ENCODE assay signal across 25 cellular contexts in genomic region chr1:193156826-193157142, GRCh38. TPM values are rescaled to one million over a fixed set of nuclear protein-coding genes. Genes with fewer than 3 reads are reported as not detected.
DNase-seq lines count a peak whose midpoint lies in the region; ATAC-seq and TF ChIP-seq lines count a peak whose summit lies in the region.
"Had no signal": no experiment of that assay in that cellular context is flagged by ENCODE, and none has a peak within 500 bp of the region (broad histone marks: within the 10 kb centered on the region; RNA-seq: fewer than 3 reads in every experiment).

No MANE protein-coding gene starts in this region.

- peaks cover 9% of the 10 kb centered on the region for H3K36me3 Mint-ChIP-seq in activated naive CD4-positive, alpha-beta T cell treated with anti-CD3 and anti-CD28 coated beads, Interleukin-2, amount 50 U/mL, for 24 hours
- H3K36me3 Mint-ChIP-seq in T-helper 17 cell (ENCODE audit: low read depth) = peaks cover 13% of the 10 kb centered on the region
- peaks cover 29% of the 10 kb centered on the region for H3K36me3 Mint-ChIP-seq in osteocyte (ENCODE audit: unreplicated experiment)

- no peak for DNase-seq in activated naive CD4-positive, alpha-beta T cell treated with anti-CD3 and anti-CD28 coated beads, Interleukin-2, amount 50 U/mL, for 16 hours
- DNase-seq in T-helper 17 cell = no peak
- DNase-seq in fibroblast of villous mesenchyme (ENCODE audit: low read depth) = peak; percentile 21
- DNase-seq in osteocyte (ENCODE audit: extremely low spot score, unreplicated experiment) = no peak
- DNase-seq in brain microvascular endothelial cell = no peak
- no peak for DNase-seq in SIG-M5 (lab: John Stamatoyannopoulos, UW)
- DNase-seq in NCI-H1105 treated with DMSO at 0.1 percent for 48 hours (lab: John Stamatoyannopoulos, UW) = no peak
- DNase-seq: activated CD4-positive, alpha-beta T cell treated with anti-CD3 and anti-CD28 coated beads, Interleukin-2, amount 10 ng/mL, durations not matched to agents 7 days and 5 days; AML-193; cerebellar nuclear complex; COR-L47; DMS79; GOT3; lower lobe of right lung; NCI-H2029 treated with DMSO at 0.1 percent for 48 hours; NCI-H2227 treated with DMSO at 0.1 percent for 48 hours; NCI-H82; stimulated activated CD4-positive, alpha-beta T cell treated with anti-CD3 and anti-CD28 coated beads, Interleukin-2, amount 100 ng/mL, for 24 hours; WERI-Rb-1 had no signal

- peaks cover 46% of the 10 kb centered on the region for H3K4me1 Mint-ChIP-seq in activated naive CD4-positive, alpha-beta T cell treated with anti-CD3 and anti-CD28 coated beads, Interleukin-2, amount 50 U/mL, for 24 hours
- H3K4me1 Mint-ChIP-seq in T-helper 17 cell = peaks cover 17% of the 10 kb centered on the region
- H3K4me1 Mint-ChIP-seq in osteocyte (ENCODE audit: unreplicated experiment) = peaks cover 14% of the 10 kb centered on the region

- no peak overlapping the region for H3K27ac ChIP-seq in brain microvascular endothelial cell
- H3K27ac ChIP-seq: esophagus muscularis mucosa, lower lobe of right lung, RWPE1, suprapubic skin, WERI-Rb-1 had no signal

- no peak for TF ChIP-seq CTCF in fibroblast of villous mesenchyme (IDR thresholded peaks at IDR 0.05; ENCODE audit: insufficient read depth, low read depth, low read length)
- no peak for TF ChIP-seq CTCF in osteocyte (IDR thresholded peaks at IDR 0.05)
- no peak for TF ChIP-seq CTCF in brain microvascular endothelial cell (IDR thresholded peaks at IDR 0.05; ENCODE audit: low read depth, low read length, missing control alignments)

- no peaks in the 10 kb centered on the region for H3K27me3 Mint-ChIP-seq in activated naive CD4-positive, alpha-beta T cell treated with anti-CD3 and anti-CD28 coated beads, Interleukin-2, amount 50 U/mL, for 24 hours
- H3K27me3 Mint-ChIP-seq in T-helper 17 cell = no peaks in the 10 kb centered on the region
- H3K27me3 Mint-ChIP-seq in osteocyte (ENCODE audit: unreplicated experiment) = no peaks in the 10 kb centered on the region
- H3K27me3 Mint-ChIP-seq: activated CD4-positive, alpha-beta T cell treated with anti-CD3 and anti-CD28 coated beads, Interleukin-2, amount 10 ng/mL, durations not matched to agents 7 days and 5 days had no signal

- no peak overlapping the region for H3K4me3 ChIP-seq in fibroblast of villous mesenchyme (ENCODE audit: low read depth, low read length)
- no peak overlapping the region for H3K4me3 ChIP-seq in brain microvascular endothelial cell (ENCODE audit: low read depth, low read length)
- H3K4me3 ChIP-seq: esophagus muscularis mucosa, lower lobe of right lung, smooth muscle cell, suprapubic skin had no signal

- no peaks in the 10 kb centered on the region for H3K9me3 Mint-ChIP-seq in activated naive CD4-positive, alpha-beta T cell treated with anti-CD3 and anti-CD28 coated beads, Interleukin-2, amount 50 U/mL, for 24 hours
- H3K9me3 Mint-ChIP-seq in osteocyte (ENCODE audit: unreplicated experiment) = no peaks in the 10 kb centered on the region
- H3K9me3 Mint-ChIP-seq: activated CD4-positive, alpha-beta T cell treated with anti-CD3 and anti-CD28 coated beads, Interleukin-2, amount 10 ng/mL, durations not matched to agents 7 days and 5 days had no signal

- no peak overlapping the region for H3K4me3 Mint-ChIP-seq in activated naive CD4-positive, alpha-beta T cell treated with anti-CD3 and anti-CD28 coated beads, Interleukin-2, amount 50 U/mL, for 24 hours
- no peak overlapping the region for H3K4me3 Mint-ChIP-seq in T-helper 17 cell
- H3K4me3 Mint-ChIP-seq in osteocyte (ENCODE audit: unreplicated experiment) = no peak overlapping the region
- H3K4me3 Mint-ChIP-seq: activated CD4-positive, alpha-beta T cell treated with anti-CD3 and anti-CD28 coated beads, Interleukin-2, amount 10 ng/mL, durations not matched to agents 7 days and 5 days had no signal

- H3K9me3 ChIP-seq in T-helper 17 cell (ENCODE audit: control insufficient read depth, low read length, poor library complexity, severe bottlenecking) = no peaks in the 10 kb centered on the region
- H3K9me3 ChIP-seq: esophagus muscularis mucosa, lower lobe of right lung, suprapubic skin had no signal

- no peak for ATAC-seq in T-helper 17 cell
- ATAC-seq: lower lobe of right lung had no signal

- no peaks in the 10 kb centered on the region for H3K27me3 ChIP-seq in brain microvascular endothelial cell (replicated peaks)
- H3K27me3 ChIP-seq: esophagus muscularis mucosa, suprapubic skin had no signal

- peak overlapping the region; percentile 8 for H3K27ac Mint-ChIP-seq in activated naive CD4-positive, alpha-beta T cell treated with anti-CD3 and anti-CD28 coated beads, Interleukin-2, amount 50 U/mL, for 24 hours
- H3K27ac Mint-ChIP-seq in T-helper 17 cell (peak overlapping the region; percentile 61), osteocyte (ENCODE audit: unreplicated experiment) (peak overlapping the region; percentile 19)
- H3K27ac Mint-ChIP-seq: activated CD4-positive, alpha-beta T cell treated with anti-CD3 and anti-CD28 coated beads, Interleukin-2, amount 10 ng/mL, durations not matched to agents 7 days and 5 days had no signal

- peaks cover 24% of the 10 kb centered on the region for H3K36me3 ChIP-seq in brain microvascular endothelial cell (replicated peaks)

- in situ Hi-C loops in brain microvascular endothelial cell (cut with HindIII; ENCODE audit: low pct_ligation_motif_present, low sequenced_read_pairs) = no loop called here

RNA-seq across cellular contexts. Expression of gene B3GALT2, which starts 29.6 kb away (rescaled TPM):
- total RNA-seq in T-helper 17 cell (1 to 10 TPM; 3.3 to 6.0 TPM), fibroblast of villous mesenchyme (12.9 and 32.8 TPM in 2 replicates), osteocyte (30.0 and 32.1 TPM in 2 replicates)
- total RNA-seq: renal cortical epithelial cell, smooth muscle cell had no signal

RNA-seq across cellular contexts. Expression of gene CDC73, which starts 35.0 kb away (rescaled TPM):
- 10 to 100 TPM; 73.2 to 84.9 TPM for total RNA-seq in T-helper 17 cell
- 24.5 and 40.2 TPM in 2 replicates for total RNA-seq in fibroblast of villous mesenchyme
- 69.5 and 73.3 TPM in 2 replicates for total RNA-seq in osteocyte

RNA-seq across cellular contexts. Expression of gene GLRX2, which starts 51.6 kb away (rescaled TPM):
- total RNA-seq in T-helper 17 cell = 1 to 10 TPM; 7.0 to 7.8 TPM
- 5.8 and 7.8 TPM in 2 replicates for total RNA-seq in fibroblast of villous mesenchyme
- total RNA-seq in osteocyte = 22.7 and 24.3 TPM in 2 replicates

Comparison
In these comparisons a context has a peak if more than half of its experiments do, and no peak if none do; other contexts are left out.
1. H3K27ac Mint-ChIP-seq: peak in every context shown above with its lines; median percentile 61 in T-helper 17 cell; 19 in osteocyte; 8 in activated naive CD4-positive, alpha-beta T cell treated with anti-CD3 and anti-CD28 coated beads, Interleukin-2, amount 50 U/mL, for 24 hours.